Comparison of ENCODE assay signal across 15 cellular contexts in the genomic region with DNA sequence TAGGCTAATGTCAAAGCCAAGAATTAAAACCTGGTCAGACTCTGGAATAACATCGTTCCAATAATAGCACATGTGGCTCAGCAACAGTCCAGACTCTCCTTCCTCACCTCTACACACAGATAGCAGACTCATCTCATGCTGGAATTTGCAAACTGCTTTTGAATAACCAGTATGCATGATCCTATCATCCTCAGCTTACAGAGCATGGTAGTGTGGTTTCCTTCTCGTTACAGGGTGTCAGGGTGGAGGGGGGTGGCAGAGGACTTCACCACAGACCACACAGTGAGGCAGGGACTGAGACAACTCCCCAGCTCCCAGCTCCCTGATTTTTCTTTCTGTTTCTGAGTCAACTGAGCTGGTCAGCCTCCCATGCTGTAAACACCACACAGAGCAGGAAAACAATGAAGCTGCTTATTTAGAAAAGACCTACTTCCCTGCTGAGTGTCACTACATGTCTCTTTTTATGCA.
A peak's percentile ranks its signal among the peaks of the same experiment; 100 is the strongest.
DNase-seq lines count a peak whose midpoint lies in the region; ATAC-seq, FAIRE-seq and TF ChIP-seq lines count a peak whose summit lies in the region.
"Had no signal": no experiment of that assay in that cellular context is flagged by ENCODE, and none has a peak within 500 bp of the region (broad histone marks: within the 10 kb centered on the region; RNA-seq: fewer than 3 reads in every experiment).

No MANE protein-coding gene starts in this region.

- peak; percentile 47 for ATAC-seq in stimulated activated naive CD8-positive, alpha-beta T cell treated with anti-CD3 and anti-CD28 coated beads, Interleukin-15, amount 100 ng/mL, for 72 hours
- ATAC-seq in stimulated activated naive CD8-positive, alpha-beta T cell treated with anti-CD3 and anti-CD28 coated beads, Interleukin-15, Interleukin-2, amounts not matched to agents 100 U/mL and 50 U/mL, for 24 hours: no peak

- H3K36me3 ChIP-seq in astrocyte (ENCODE audit: insufficient read depth, low read length): no peaks in the 10 kb centered on the region
- H3K36me3 ChIP-seq in HAP-1 (replicated peaks): no peaks in the 10 kb centered on the region
- H3K36me3 ChIP-seq: thyroid gland had no signal

- no peak for FAIRE-seq in astrocyte (lab: Jason Lieb, UNC)
- FAIRE-seq: endometrium, HTR-8/SVneo had no signal

- peak overlapping the region; percentile 34 for H3K4me2 ChIP-seq in astrocyte (ENCODE audit: low read length)

- no peak overlapping the region for H2AFZ ChIP-seq in astrocyte (ENCODE audit: low read depth, low read length)

- H3K27ac ChIP-seq in astrocyte (ENCODE audit: low read depth, low read length): no peak overlapping the region
- H3K27ac ChIP-seq: thyroid gland had no signal

- H3K4me1 Mint-ChIP-seq in stimulated activated naive CD8-positive, alpha-beta T cell treated with anti-CD3 and anti-CD28 coated beads, Interleukin-15, amount 100 ng/mL, for 72 hours: no peaks in the 10 kb centered on the region
- H3K4me1 Mint-ChIP-seq in astrocyte (ENCODE audit: low read depth, unreplicated experiment) (peaks cover 38% of the 10 kb centered on the region), nephron progenitor cell (peaks cover 26% of the 10 kb centered on the region)
- H3K4me1 Mint-ChIP-seq: activated naive CD4-positive, alpha-beta T cell treated with anti-CD3 and anti-CD28 coated beads, Interleukin-2, amount 50 U/mL, for 24 hours had no signal

- H3K4me3 Mint-ChIP-seq in stimulated activated naive CD8-positive, alpha-beta T cell treated with anti-CD3 and anti-CD28 coated beads, Interleukin-15, amount 100 ng/mL, for 72 hours: no peak overlapping the region
- H3K4me3 Mint-ChIP-seq in astrocyte (ENCODE audit: unreplicated experiment) (no peak overlapping the region), nephron progenitor cell (no peak overlapping the region)
- H3K4me3 Mint-ChIP-seq: activated naive CD4-positive, alpha-beta T cell treated with anti-CD3 and anti-CD28 coated beads, Interleukin-2, amount 50 U/mL, for 24 hours had no signal

- H4K20me1 ChIP-seq in astrocyte (ENCODE audit: insufficient read depth, low read length): no peaks in the 10 kb centered on the region

- DNase-seq in stimulated activated naive CD8-positive, alpha-beta T cell treated with anti-CD3 and anti-CD28 coated beads, Interleukin-15, amount 100 ng/mL, for 72 hours: no peak
- DNase-seq in stimulated activated naive CD8-positive, alpha-beta T cell treated with anti-CD3 and anti-CD28 coated beads, Interleukin-15, Interleukin-2, amounts not matched to agents 100 U/mL and 50 U/mL, for 24 hours: no peak
- DNase-seq in astrocyte (ENCODE audit: low read depth) (peak; percentile 62), kidney tubule cell (ENCODE audit: low spot score) (peak; percentile 52), NCI-H748 treated with DMSO at 0.1 percent for 48 hours (lab: John Stamatoyannopoulos, UW) (no peak), nephron progenitor cell (no peak), ureter (ENCODE audit: low spot score) (no peak), HAP-1 (ENCODE audit: low spot score in 2 of 2) (no peak)
- DNase-seq: activated CD4-positive, alpha-beta T cell treated with anti-CD3 and anti-CD28 coated beads, Interleukin-2, amount 50 U/mL, for 1 hour; AML-193; NCI-H2081 treated with DMSO at 0.1 percent for 48 hours; thyroid gland had no signal

- peaks cover 6% of the 10 kb centered on the region for H3K27me3 Mint-ChIP-seq in stimulated activated naive CD8-positive, alpha-beta T cell treated with anti-CD3 and anti-CD28 coated beads, Interleukin-15, amount 100 ng/mL, for 72 hours
- H3K27me3 Mint-ChIP-seq in astrocyte (ENCODE audit: low read depth, unreplicated experiment) (peaks cover 7% of the 10 kb centered on the region), nephron progenitor cell (ENCODE audit: low read depth, poor library complexity) (peaks cover 8% of the 10 kb centered on the region)

- no peaks in the 10 kb centered on the region for H3K79me2 ChIP-seq in astrocyte (ENCODE audit: insufficient read depth, low read length)

- H3K27me3 ChIP-seq in astrocyte (ENCODE audit: insufficient read depth, low read length) (no peaks in the 10 kb centered on the region), HAP-1 (ENCODE audit: low read depth) (no peaks in the 10 kb centered on the region)
- H3K27me3 ChIP-seq: thyroid gland had no signal

- in situ Hi-C loops in HAP-1 (cut with MboI; ENCODE audit: low sequenced_read_pairs): no loop called here

- peaks cover 10% of the 10 kb centered on the region for H3K4me1 ChIP-seq in astrocyte (ENCODE audit: insufficient read depth, low read length)
- H3K4me1 ChIP-seq in HAP-1: no peaks in the 10 kb centered on the region

- no peak overlapping the region for H3K27ac Mint-ChIP-seq in stimulated activated naive CD8-positive, alpha-beta T cell treated with anti-CD3 and anti-CD28 coated beads, Interleukin-15, amount 100 ng/mL, for 72 hours
- H3K27ac Mint-ChIP-seq in astrocyte (ENCODE audit: unreplicated experiment): peak overlapping the region; percentile 4
- H3K27ac Mint-ChIP-seq in nephron progenitor cell: no peak overlapping the region
- H3K27ac Mint-ChIP-seq: activated naive CD4-positive, alpha-beta T cell treated with anti-CD3 and anti-CD28 coated beads, Interleukin-2, amount 50 U/mL, for 24 hours had no signal

- no peaks in the 10 kb centered on the region for H3K9me3 Mint-ChIP-seq in stimulated activated naive CD8-positive, alpha-beta T cell treated with anti-CD3 and anti-CD28 coated beads, Interleukin-15, amount 100 ng/mL, for 72 hours
- H3K9me3 Mint-ChIP-seq in astrocyte (ENCODE audit: unreplicated experiment) (no peaks in the 10 kb centered on the region), nephron progenitor cell (no peaks in the 10 kb centered on the region)
- H3K9me3 Mint-ChIP-seq: activated naive CD4-positive, alpha-beta T cell treated with anti-CD3 and anti-CD28 coated beads, Interleukin-2, amount 50 U/mL, for 24 hours had no signal

- no peaks in the 10 kb centered on the region for H3K36me3 Mint-ChIP-seq in astrocyte (ENCODE audit: low read depth, unreplicated experiment)
- no peaks in the 10 kb centered on the region for H3K36me3 Mint-ChIP-seq in nephron progenitor cell (ENCODE audit: low read depth)
- H3K36me3 Mint-ChIP-seq: activated naive CD4-positive, alpha-beta T cell treated with anti-CD3 and anti-CD28 coated beads, Interleukin-2, amount 50 U/mL, for 24 hours had no signal

- H3K9me3 ChIP-seq in astrocyte (ENCODE audit: insufficient read depth, low read depth, low read length) (no peaks in the 10 kb centered on the region), HAP-1 (no peaks in the 10 kb centered on the region)
- H3K9me3 ChIP-seq: thyroid gland had no signal

- TF ChIP-seq CTCF in astrocyte (IDR thresholded peaks at IDR 0.05; ENCODE audit: insufficient read depth, low read depth, low read length) (no peak), nephron progenitor cell (IDR thresholded peaks at IDR 0.05) (no peak)

- H3K4me3 ChIP-seq in astrocyte (ENCODE audit: insufficient read depth, low read depth, low read length): no peak overlapping the region
- H3K4me3 ChIP-seq in HAP-1: no peak overlapping the region
- H3K4me3 ChIP-seq: thyroid gland had no signal

- no peak overlapping the region for H3K9ac ChIP-seq in astrocyte (ENCODE audit: low read length)

Comparison
In these comparisons a context has a peak if more than half of its experiments do, and no peak if none do; other contexts are left out.
1. DNase-seq: peak in astrocyte (single experiment) and kidney tubule cell (single experiment); none in stimulated activated naive CD8-positive, alpha-beta T cell treated with anti-CD3 and anti-CD28 coated beads, Interleukin-15, amount 100 ng/mL, for 72 hours (0 of 2), stimulated activated naive CD8-positive, alpha-beta T cell treated with anti-CD3 and anti-CD28 coated beads, Interleukin-15, Interleukin-2, amounts not matched to agents 100 U/mL and 50 U/mL, for 24 hours (single experiment), NCI-H748 treated with DMSO at 0.1 percent for 48 hours (single experiment), nephron progenitor cell (single experiment), ureter (single experiment) and HAP-1 (0 of 2).